24 cellular contexts compared by ENCODE assay signal in the genomic region with DNA sequence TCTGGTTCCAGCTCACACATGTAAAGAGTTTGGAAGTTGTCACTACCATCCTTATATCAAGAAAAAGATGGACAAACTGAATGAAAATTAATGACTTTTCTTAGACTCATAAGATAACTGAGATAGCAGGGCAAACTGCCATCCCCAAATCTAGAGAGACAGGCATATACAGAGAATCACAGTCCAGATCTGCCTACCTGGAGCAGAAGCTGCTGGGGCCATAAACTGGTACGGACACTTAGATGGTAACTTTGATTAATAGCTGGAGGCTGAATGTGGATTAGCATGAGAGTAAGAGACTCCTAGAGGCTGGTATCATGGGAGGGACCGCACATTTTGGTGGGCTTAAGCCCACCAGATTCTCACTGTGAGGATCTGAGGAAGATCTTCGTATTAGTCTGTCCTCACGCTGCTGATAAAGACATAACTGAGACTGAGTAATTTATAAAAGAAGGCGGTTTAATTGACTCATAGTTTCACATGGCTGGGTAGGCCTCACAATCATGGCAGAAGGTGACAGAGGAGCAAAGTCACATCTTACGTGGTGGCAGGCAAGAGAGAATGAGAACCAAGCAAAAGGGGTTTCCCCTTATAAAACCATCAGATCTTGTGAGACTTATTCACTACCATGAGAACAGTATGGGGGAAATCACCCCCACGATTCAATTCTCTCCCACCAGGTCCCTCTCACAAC. TPM values are rescaled to one million over a fixed set of nuclear protein-coding genes. Genes with fewer than 3 reads are reported as not detected.
DNase-seq lines count a peak whose midpoint lies in the region; ATAC-seq lines count a peak whose summit lies in the region.
"Had no signal": no experiment of that assay in that cellular context is flagged by ENCODE, and none has a peak within 500 bp of the region (broad histone marks: within the 10 kb centered on the region; RNA-seq: fewer than 3 reads in every experiment).

No MANE protein-coding gene starts in this region.

- H3K4me3 Mint-ChIP-seq in activated CD4-positive, alpha-beta T cell treated with anti-CD3 and anti-CD28 coated beads for 36 hours = no peak overlapping the region
- H3K4me3 Mint-ChIP-seq: CD8-positive, alpha-beta T cell; memory B cell; type B pancreatic cell had no signal

- peak overlapping the region; percentile 61 for H3K27ac Mint-ChIP-seq in activated CD4-positive, alpha-beta T cell treated with anti-CD3 and anti-CD28 coated beads for 36 hours
- H3K27ac Mint-ChIP-seq: CD8-positive, alpha-beta T cell; memory B cell; type B pancreatic cell had no signal

- intact Hi-C loops in activated CD4-positive, alpha-beta T cell treated with anti-CD3 and anti-CD28 coated beads for 36 hours (cut with DNase I, micrococcal nuclease) = loop anchor here (1.0 to 10.0 kb wide), 4 partner anchors 10 to 1018 kb away; a partner anchor contains a TSS

- CTCF ChIA-PET in activated CD4-positive, alpha-beta T cell treated with anti-CD3 and anti-CD28 coated beads for 36 hours (lab: Charles Lee) = interaction anchor here (1.0 kb wide), 1 partner anchor 225 kb away, joined by 3 read pairs; no protein-coding TSS in a partner anchor

- peaks cover 21% of the 10 kb centered on the region for H3K4me1 Mint-ChIP-seq in activated CD4-positive, alpha-beta T cell treated with anti-CD3 and anti-CD28 coated beads for 36 hours
- H3K4me1 Mint-ChIP-seq: memory B cell had no signal

- peaks cover 4% of the 10 kb centered on the region for H3K36me3 Mint-ChIP-seq in activated CD4-positive, alpha-beta T cell treated with anti-CD3 and anti-CD28 coated beads for 36 hours (ENCODE audit: low read depth)
- H3K36me3 Mint-ChIP-seq: CD8-positive, alpha-beta T cell; memory B cell; type B pancreatic cell had no signal

- peak; percentile 64 for DNase-seq in activated CD4-positive, alpha-beta T cell treated with anti-CD3 and anti-CD28 coated beads for 36 hours
- no peak for DNase-seq in activated CD4-positive, alpha-beta T cell treated with anti-CD3 and anti-CD28 coated beads, Interleukin-2, amount 50 U/mL, for 4 hours
- peak; percentile 9 for DNase-seq in stimulated activated naive CD4-positive, alpha-beta T cell treated with Interleukin-2 at 50 U/mL for 16 hours (lab: John Stamatoyannopoulos, UW)
- DNase-seq in stimulated activated naive CD4-positive, alpha-beta T cell (lab: John Stamatoyannopoulos, UW) = no peak
- peak; percentile 55 for DNase-seq in stimulated activated CD4-positive, alpha-beta T cell treated with anti-CD3 and anti-CD28 coated beads, Interleukin-1b, Interleukin-23, amount 100 ng/mL, for 48 hours
- DNase-seq in ureter (ENCODE audit: low spot score) (no peak), kidney glomerular epithelial cell (lab: John Stamatoyannopoulos, UW) (no peak)
- DNase-seq: AML-193; amniotic stem cell; CD8-positive, alpha-beta T cell; effector CD8-positive, alpha-beta T cell; left colon; NCI-H1694; NCI-H524; NK-92 treated with Interleukin-12 subunit alpha and Interleukin-12 subunit beta, amount 100 ng/mL, for 24 hours; PC-9; psoas muscle; Right ventricle myocardium superior; T-helper 9 cell had no signal

- POLR2A ChIA-PET in activated CD4-positive, alpha-beta T cell treated with anti-CD3 and anti-CD28 coated beads for 36 hours (lab: Charles Lee) = no interaction called here

- H3K27me3 Mint-ChIP-seq in activated CD4-positive, alpha-beta T cell treated with anti-CD3 and anti-CD28 coated beads for 36 hours = peaks cover 5% of the 10 kb centered on the region

- H3K9me3 Mint-ChIP-seq in activated CD4-positive, alpha-beta T cell treated with anti-CD3 and anti-CD28 coated beads for 36 hours (ENCODE audit: low read depth) = peaks cover 5% of the 10 kb centered on the region
- H3K9me3 Mint-ChIP-seq: CD8-positive, alpha-beta T cell; memory B cell; type B pancreatic cell had no signal

- peak; percentile 99 for ATAC-seq in activated CD4-positive, alpha-beta T cell treated with anti-CD3 and anti-CD28 coated beads for 36 hours
- ATAC-seq in GM21786 (IDR thresholded peaks at IDR 0.05; ENCODE audit: unreplicated experiment) = no peak
- ATAC-seq: CD8-positive, alpha-beta T cell; left colon; psoas muscle had no signal

RNA-seq across cellular contexts. Expression of a gene that starts 10.8 kb away (rescaled TPM):
- total RNA-seq in activated CD4-positive, alpha-beta T cell treated with anti-CD3 and anti-CD28 coated beads for 36 hours = 10 to 100 TPM; 48.4 to 52.1 TPM
- total RNA-seq in ureter = 14.6 TPM

RNA-seq across cellular contexts. Expression of a gene that starts 35.7 kb away (rescaled TPM):
- under 1 TPM; 0.43 to 0.44 TPM for total RNA-seq in activated CD4-positive, alpha-beta T cell treated with anti-CD3 and anti-CD28 coated beads for 36 hours
- 0.78 TPM for total RNA-seq in ureter
- total RNA-seq: A172; CD8-positive, alpha-beta T cell; LHCN-M2; PC-9; Right ventricle myocardium superior had no signal

Comparison
In these comparisons a context has a peak if more than half of its experiments do, and no peak if none do; other contexts are left out.
1. DNase-seq: peak in activated CD4-positive, alpha-beta T cell treated with anti-CD3 and anti-CD28 coated beads for 36 hours (single experiment), stimulated activated naive CD4-positive, alpha-beta T cell treated with Interleukin-2 at 50 U/mL for 16 hours (single experiment) and stimulated activated CD4-positive, alpha-beta T cell treated with anti-CD3 and anti-CD28 coated beads, Interleukin-1b, Interleukin-23, amount 100 ng/mL, for 48 hours (single experiment); none in activated CD4-positive, alpha-beta T cell treated with anti-CD3 and anti-CD28 coated beads, Interleukin-2, amount 50 U/mL, for 4 hours (0 of 2), stimulated activated naive CD4-positive, alpha-beta T cell (0 of 6), ureter (single experiment) and kidney glomerular epithelial cell (single experiment).